In the genomic region with DNA sequence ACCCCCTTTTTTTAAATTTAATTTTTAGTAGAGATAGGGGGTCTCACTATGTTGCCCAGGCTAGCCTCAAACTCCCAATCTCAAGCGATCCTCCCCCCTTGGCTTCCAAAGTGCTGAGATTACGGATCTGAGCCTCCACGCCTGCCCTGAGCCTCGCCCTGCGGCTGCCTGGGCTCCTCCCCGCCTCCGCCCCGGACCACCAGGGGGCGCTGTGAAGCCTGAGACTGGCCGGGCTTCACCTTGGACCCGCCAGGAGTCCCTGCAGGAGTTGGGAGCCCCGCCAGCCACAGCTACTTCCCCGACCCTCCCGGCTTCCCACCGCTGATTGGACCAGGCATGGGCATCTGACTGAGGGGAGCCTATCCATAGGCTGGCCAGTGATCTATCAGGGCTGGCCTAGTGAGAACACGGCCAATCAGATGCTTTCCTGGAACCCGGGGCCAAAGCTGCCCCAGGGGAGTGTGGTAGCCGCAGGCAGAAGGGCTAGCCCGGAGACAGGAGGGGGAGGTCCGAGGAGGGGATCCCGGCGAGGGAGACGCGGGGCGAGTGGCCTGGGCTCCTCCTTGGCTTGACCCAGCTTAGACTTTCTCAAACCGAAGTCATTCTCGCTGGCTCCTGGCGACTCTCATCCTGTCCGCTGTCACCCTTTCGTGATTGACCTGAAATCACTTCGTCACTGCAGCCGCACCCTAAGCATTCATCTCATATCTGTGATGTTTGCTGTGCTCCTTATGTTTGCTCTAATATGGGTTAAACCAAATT, we compare ENCODE assay signal across 7 cellular contexts. TPM values are rescaled to one million over a fixed set of nuclear protein-coding genes. Genes with fewer than 3 reads are reported as not detected.
DNase-seq lines count a peak whose midpoint lies in the region; ATAC-seq, FAIRE-seq and TF ChIP-seq lines count a peak whose summit lies in the region.

No MANE protein-coding gene starts in this region.

- no peaks in the 10 kb centered on the region for H3K36me3 ChIP-seq in GM12878 (ENCODE audit: control insufficient read depth in 2 of 2, insufficient read depth in 2 of 2, low read length in 1 of 2)

- peak; percentile 93 for FAIRE-seq in GM12878 (lab: Jason Lieb, UNC)

- intact Hi-C loops in GM12878 (cut with micrococcal nuclease; ENCODE audit: unreplicated experiment) = loop anchor here (2.0 to 10.0 kb wide), 4 partner anchors 68 to 390 kb away; a partner anchor contains a TSS
- intact Hi-C loops in sciatic nerve (cut with DNase I) = no loop called here

- DNase-seq in NCI-H2029 (lab: John Stamatoyannopoulos, UW) (peak; percentile 90), T1000 (lab: John Stamatoyannopoulos, UW) (peak; percentile 96), GM12878 (ENCODE audit: low read depth, low spot score) (peak; percentile 96), iPS DF 19.7 (ENCODE audit: low read depth, low spot score) (peak; percentile 99), sciatic nerve (ENCODE audit: low spot score) (peak; percentile 99)

- BruUV-seq in GM12878 (replicated peaks; lab: Mats Ljungman, UMichigan) = TSS peak; percentile 85

- peak; percentile 82 for TF ChIP-seq POLR2A in GM18505 (IDR thresholded peaks at IDR 0.05; ENCODE audit: borderline replicate concordance, extremely low read depth, insufficient read depth, insufficient read length)
- TF ChIP-seq POLR2A in GM12878 (IDR thresholded peaks at IDR 0.05; ENCODE audit: low read depth, low read length) = peak; percentile 83

- no peaks in the 10 kb centered on the region for H3K79me2 ChIP-seq in GM12878 (ENCODE audit: control insufficient read depth, insufficient read depth, low read length)

- RAD21 ChIA-PET in GM12878 (lab: Charles Lee; ENCODE audit: unreplicated experiment) = interaction anchor here (0.6 to 2.7 kb wide), 18 partner anchors 22 to 377 kb away, joined by 3 to 16 read pairs (median 4); no protein-coding TSS in a partner anchor

- ATAC-seq in GM18505 (IDR thresholded peaks at IDR 0.05; ENCODE audit: unreplicated experiment) (peak; percentile 94), HG02973 (IDR thresholded peaks at IDR 0.05; ENCODE audit: unreplicated experiment) (peak; percentile 95), GM12878 (peak; percentile 99), sciatic nerve (peak; percentile 99)

- peak; percentile 81 for TF ChIP-seq RAD21 in GM12878 (IDR thresholded peaks at IDR 0.05; ENCODE audit: insufficient read depth, low read depth, low read length)

- POLR2A ChIA-PET in GM12878 (lab: Charles Lee) = interaction anchor here (0.6 to 1.2 kb wide), 3 partner anchors 67 to 716 kb away, joined by 3 to 6 read pairs (median 4); no protein-coding TSS in a partner anchor

- peak overlapping the region; percentile 43 for H3K27ac ChIP-seq in GM12878 (ENCODE audit: control insufficient read depth, insufficient read depth)

- no peaks in the 10 kb centered on the region; the same call in 1 of the 2 replicates for H3K4me1 ChIP-seq in GM12878 (ENCODE audit: control insufficient read depth, insufficient read depth, low read length)

- TF ChIP-seq CTCF in GM12878 (IDR thresholded peaks at IDR 0.05 in 2 of 3, conservative IDR thresholded peaks at IDR 0.05 in 1 of 3; ENCODE audit: control insufficient read depth in 2 of 3, extremely low read depth in 1 of 3, insufficient read depth in 1 of 3, low read depth in 3 of 3, low read length in 3 of 3) = peak; percentile 96 to 97 (median 97)

- no peaks in the 10 kb centered on the region for H3K27me3 ChIP-seq in GM12878 (replicated peaks in 1 of 2; ENCODE audit: control insufficient read depth in 2 of 2, insufficient read depth in 2 of 2, low read length in 1 of 2)

- peak overlapping the region; percentile 84 for H3K4me3 ChIP-seq in GM12878

- H4K20me1 ChIP-seq in GM12878 (ENCODE audit: control insufficient read depth, insufficient read depth) = no peaks in the 10 kb centered on the region

- SMC1A ChIA-PET in GM12878 (lab: Charles Lee; ENCODE audit: uncharacterized antibody, unreplicated experiment) = interaction anchor here (0.7 to 3.5 kb wide), 18 partner anchors 43 to 317 kb away, joined by 3 to 20 read pairs (median 4); no protein-coding TSS in a partner anchor

- TF ChIP-seq EP300 in GM12878 (IDR thresholded peaks at IDR 0.05; ENCODE audit: borderline replicate concordance in 1 of 2, control insufficient read depth in 1 of 2, low read depth in 2 of 2, low read length in 2 of 2) = no peak

- H3K9ac ChIP-seq in GM12878 (ENCODE audit: control insufficient read depth, insufficient read depth, low read length) = peak overlapping the region; percentile 55; the same call in 1 of the 2 replicates

- H2AFZ ChIP-seq in GM12878 (ENCODE audit: control insufficient read depth, low read depth, low read length) = peak overlapping the region; percentile 72

- in situ Hi-C loops in GM12878 (cut with MboI) = no loop called here

- H3K4me2 ChIP-seq in GM12878 (ENCODE audit: control insufficient read depth, insufficient read depth) = peak overlapping the region; percentile 88

- 1% methylated on average over 32 of the region's 32 CpGs for WGBS in GM12878 (ENCODE audit: insufficient coverage, insufficient replicate concordance, low lambda C conversion rate, missing lambda C conversion rate)

- CTCF ChIA-PET in GM12878 (lab: Yijun Ruan, JAX) = interaction anchor here (0.5 to 3.4 kb wide), 32 partner anchors 9 to 867 kb away, joined by 3 to 25 read pairs (median 4); a partner anchor contains a TSS

- H3K9me3 ChIP-seq in GM12878 (replicated peaks; ENCODE audit: control insufficient read depth, insufficient read depth, low read length) = no peaks in the 10 kb centered on the region

TF ChIP-seq in GM12878, 131 proteins besides CTCF, POLR2A, EP300 and RAD21 (continues in another document):
- no peak for TF ChIP-seq ZNF274 (IDR thresholded peaks at IDR 0.05; ENCODE audit: insufficient read depth, insufficient read length)
- no peak for TF ChIP-seq MYC (IDR thresholded peaks at IDR 0.05; ENCODE audit: insufficient read depth, insufficient read length, insufficient replicate concordance, low read length, severe bottlenecking)
- TF ChIP-seq POLR2AphosphoS2 (IDR thresholded peaks at IDR 0.05; ENCODE audit: low read depth, low read length) = 0 out of 2 replicates have a peak, but pooled peaks have one; percentile 47
- TF ChIP-seq RAD51 (IDR thresholded peaks at IDR 0.05) = peak; percentile 94
- peak; percentile 52; the same call in 1 of the 2 replicates for TF ChIP-seq TARDBP (IDR thresholded peaks at IDR 0.05; ENCODE audit: borderline replicate concordance)
- TF ChIP-seq RB1 (IDR thresholded peaks at IDR 0.05; ENCODE audit: borderline replicate concordance) = peak; percentile 77; the same call in 1 of the 2 replicates
- TF ChIP-seq NR2F1 (conservative IDR thresholded peaks at IDR 0.05) = peak; percentile 78; the same call in 1 of the 2 replicates
- peak; percentile 81 for TF ChIP-seq FOS (IDR thresholded peaks at IDR 0.05; ENCODE audit: borderline replicate concordance, extremely low read depth, insufficient read length)
- TF ChIP-seq, protein P1, sequence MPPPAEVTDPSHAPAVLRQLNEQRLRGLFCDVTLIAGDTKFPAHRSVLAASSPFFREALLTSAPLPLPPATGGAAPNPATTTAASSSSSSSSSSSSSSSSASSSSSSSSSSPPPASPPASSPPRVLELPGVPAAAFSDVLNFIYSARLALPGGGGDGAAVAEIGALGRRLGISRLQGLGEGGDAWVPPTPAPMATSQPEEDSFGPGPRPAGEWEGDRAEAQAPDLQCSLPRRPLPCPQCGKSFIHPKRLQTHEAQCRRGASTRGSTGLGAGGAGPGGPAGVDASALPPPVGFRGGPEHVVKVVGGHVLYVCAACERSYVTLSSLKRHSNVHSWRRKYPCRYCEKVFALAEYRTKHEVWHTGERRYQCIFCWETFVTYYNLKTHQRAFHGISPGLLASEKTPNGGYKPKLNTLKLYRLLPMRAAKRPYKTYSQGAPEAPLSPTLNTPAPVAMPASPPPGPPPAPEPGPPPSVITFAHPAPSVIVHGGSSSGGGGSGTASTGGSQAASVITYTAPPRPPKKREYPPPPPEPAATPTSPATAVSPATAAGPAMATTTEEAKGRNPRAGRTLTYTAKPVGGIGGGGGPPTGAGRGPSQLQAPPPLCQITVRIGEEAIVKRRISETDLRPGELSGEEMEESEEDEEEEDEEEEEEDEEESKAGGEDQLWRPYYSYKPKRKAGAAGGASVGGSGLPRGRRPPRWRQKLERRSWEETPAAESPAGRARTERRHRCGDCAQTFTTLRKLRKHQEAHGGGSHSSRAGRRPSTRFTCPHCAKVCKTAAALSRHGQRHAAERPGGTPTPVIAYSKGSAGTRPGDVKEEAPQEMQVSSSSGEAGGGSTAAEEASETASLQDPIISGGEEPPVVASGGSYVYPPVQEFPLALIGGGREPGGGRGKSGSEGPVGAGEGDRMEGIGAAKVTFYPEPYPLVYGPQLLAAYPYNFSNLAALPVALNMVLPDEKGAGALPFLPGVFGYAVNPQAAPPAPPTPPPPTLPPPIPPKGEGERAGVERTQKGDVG (CRISPR knock-in tag; IDR thresholded peaks at IDR 0.05) = no peak
- peak; percentile 91 for TF ChIP-seq SP1 (IDR thresholded peaks at IDR 0.05; ENCODE audit: low read depth, low read length)
- no peak for TF ChIP-seq IRF4 (IDR thresholded peaks at IDR 0.05; ENCODE audit: low read depth, low read length)
- TF ChIP-seq DPF2 (IDR thresholded peaks at IDR 0.05) = peak; percentile 62; the same call in 1 of the 2 replicates
- peak; percentile 73 for TF ChIP-seq RUNX3 (IDR thresholded peaks at IDR 0.05; ENCODE audit: low read length)
- TF ChIP-seq BHLHE40 (IDR thresholded peaks at IDR 0.05; ENCODE audit: borderline replicate concordance in 1 of 2, low read depth in 2 of 2, low read length in 1 of 2) = peak in 1 of 2 experiments; percentile 16; a peak in 1 of 4 replicates

RNA-seq across cellular contexts. Expression of a gene that starts 15.1 kb away (rescaled TPM):
- total RNA-seq in GM12878 (2013; cell fraction: nucleolus; rRNA removed) = 1.9 and 2.2 TPM in 2 replicates
- total RNA-seq in GM12878 (2014; rRNA removed) (1.8 and 3.3 TPM in 2 replicates), GM12878 (2014; rRNA removed; fragmentation: Illumina TruSeq; extraction: Trizol) (0.54 and 0.78 TPM in 2 replicates), GM12878 (2021) (3.6 and 4.4 TPM in 2 replicates), sciatic nerve (16.0 TPM)
- 0.45 TPM for polyA plus RNA-seq in GM12878 (2011; ENCODE audit: low read depth)
- polyA plus RNA-seq in GM12878 (2011; rRNA removed) (0.33 and 0.43 TPM in 2 replicates), GM12878 (2014; fragmentation: Illumina TruSeq; extraction: Trizol) (0.30 and 0.43 TPM in 2 replicates), GM12878 (2014; fragmentation: Nextera tagmentation; extraction: Ambion mirVana) (under 1 TPM; 0.03 to 0.04 TPM), GM12878 (2014; rRNA removed) (3.2 and 3.4 TPM in 2 replicates), GM12878 (2016; fragmentation: Nextera tagmentation; extraction: Ambion mirVana) (under 1 TPM; 0.44 to 0.74 TPM)
- 0.58 and 1.0 TPM in 2 replicates for polyA plus RNA-seq in GM12878 (2011; cell fraction: cytosol; rRNA removed)
- polyA plus RNA-seq in GM12878 (2011; cell fraction: nucleus; rRNA removed) = 2.4 and 2.8 TPM in 2 replicates
- 1.4 and 2.2 TPM in 2 replicates for polyA plus RNA-seq in GM12878 (2012)
- polyA minus RNA-seq in GM12878 (2011; rRNA and poly(A)+ RNA removed) = 0.26 and 0.29 TPM in 2 replicates
- 0.80 and 1.7 TPM in 2 replicates for polyA minus RNA-seq in GM12878 (2011; cell fraction: cytosol; rRNA and poly(A)+ RNA removed)
- polyA minus RNA-seq in GM12878 (2011; cell fraction: nucleus; rRNA and poly(A)+ RNA removed) = 0.36 and 0.86 TPM in 2 replicates

Comparison
In these comparisons a context has a peak if more than half of its experiments do, and no peak if none do; other contexts are left out.
1. Peak in every context shown above with its lines: DNase-seq, ATAC-seq, H3K4me3 ChIP-seq and H3K27ac ChIP-seq.